Comparison of ENCODE assay signal across 33 cellular contexts in the genomic region with DNA sequence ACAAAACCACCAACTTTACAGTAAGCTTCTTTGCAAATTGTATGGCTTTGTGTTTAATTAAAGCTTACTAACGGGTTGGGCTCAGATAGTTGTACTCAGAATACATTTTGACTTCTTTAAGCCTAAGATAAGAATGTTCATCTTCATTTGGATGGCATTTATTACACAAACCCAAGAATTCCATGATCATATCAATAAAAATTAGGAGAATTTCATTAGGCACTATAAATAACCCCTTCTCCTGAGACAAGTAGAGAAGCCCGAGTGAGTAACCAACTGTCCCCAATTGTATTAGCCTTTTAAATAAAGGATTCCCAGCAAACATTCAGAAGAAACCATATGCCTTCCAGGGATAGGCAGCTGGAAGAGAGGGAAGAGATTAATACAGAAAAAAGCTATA.
"Had no signal": no experiment of that assay in that cellular context is flagged by ENCODE, and none has a peak within 500 bp of the region (broad histone marks: within the 10 kb centered on the region; RNA-seq: fewer than 3 reads in every experiment).

No MANE protein-coding gene starts in this region.

- H3K9ac ChIP-seq: parathyroid adenoma had no signal

- H3K36me3 ChIP-seq: neutrophil, right lobe of liver, sigmoid colon, spleen, suprapubic skin, tibial artery, transverse colon, upper lobe of right lung, uterus had no signal

- H3K27ac Mint-ChIP-seq: naive thymus-derived CD8-positive, alpha-beta T cell; natural killer cell treated with Interleukin-12 subunit alpha and Interleukin-12 subunit beta and Interleukin-15 and Interleukin-18, amount 100 ng/mL, for 72 hours; nephron progenitor cell; progenitor cell of endocrine pancreas; stimulated activated memory B cell treated with anti-CD40 and anti-IgM and Interleukin-4, amounts not matched to agents 10 μg/mL and 1 μg/mL and 100 μg/mL, for 72 hours; stimulated activated naive CD8-positive, alpha-beta T cell treated with anti-CD3 and anti-CD28 coated beads, Interleukin-15, amount 100 ng/mL, for 72 hours; type B pancreatic cell had no signal

- DNase-seq: naive thymus-derived CD8-positive, alpha-beta T cell; nephron progenitor cell; nucleus accumbens; posterior cingulate gyrus; psoas muscle; right cardiac atrium; right lobe of liver; sigmoid colon; spleen; stimulated activated CD4-positive, alpha-beta T cell treated with anti-CD3 and anti-CD28 coated beads, Interleukin-12 subunit alpha, Interleukin-12 subunit beta, amount 100 ng/mL, for 4 hours; stimulated activated CD4-positive, alpha-beta T cell treated with anti-CD3 and anti-CD28 coated beads, Interleukin-1b, Interleukin-23, amount 100 ng/mL, for 48 hours; stimulated activated CD4-positive, alpha-beta T cell treated with anti-CD3 and anti-CD28 coated beads, Interleukin-4, amount 100 ng/mL, for 1 hour; stimulated activated CD4-positive, alpha-beta T cell treated with anti-CD3 and anti-CD28 coated beads, Interleukin-4, amount 100 ng/mL, for 4 hours; stimulated activated CD8-positive, alpha-beta memory T cell treated with anti-CD3 and anti-CD28 coated beads, Interleukin-4, amount 100 ng/mL, for 48 hours; stimulated activated naive CD4-positive, alpha-beta T cell; stimulated activated naive CD8-positive, alpha-beta T cell treated with anti-CD3 and anti-CD28 coated beads, Interleukin-15, amount 100 ng/mL, for 72 hours; stimulated activated naive CD8-positive, alpha-beta T cell treated with anti-CD3 and anti-CD28 coated beads, Interleukin-15, Interleukin-2, amounts not matched to agents 100 U/mL and 50 U/mL, for 24 hours; substantia nigra; testis; tibial artery; transverse colon; upper lobe of right lung; uterus had no signal

- H3K9me3 Mint-ChIP-seq: naive thymus-derived CD8-positive, alpha-beta T cell; neural crest cell; stimulated activated naive CD8-positive, alpha-beta T cell treated with anti-CD3 and anti-CD28 coated beads, Interleukin-15, amount 100 ng/mL, for 72 hours; type B pancreatic cell had no signal

- H2AFZ ChIP-seq: parathyroid adenoma had no signal

- H3K4me2 ChIP-seq: smooth muscle cell had no signal

- H3K4me3 ChIP-seq: psoas muscle, right lobe of liver, sigmoid colon, skin epidermis, smooth muscle cell, spleen, suprapubic skin, testis, tibial artery, transverse colon, upper lobe of right lung, uterus had no signal

- H3K27me3 Mint-ChIP-seq: natural killer cell treated with Interleukin-12 subunit alpha and Interleukin-12 subunit beta and Interleukin-15 and Interleukin-18, amount 100 ng/mL, for 72 hours; progenitor cell of endocrine pancreas; stimulated activated memory B cell treated with anti-CD40 and anti-IgM and Interleukin-4, amounts not matched to agents 10 μg/mL and 1 μg/mL and 100 μg/mL, for 72 hours; stimulated activated naive CD8-positive, alpha-beta T cell treated with anti-CD3 and anti-CD28 coated beads, Interleukin-15, amount 100 ng/mL, for 72 hours; type B pancreatic cell had no signal

- H3K27ac ChIP-seq: parathyroid adenoma, psoas muscle, right lobe of liver, sigmoid colon, skin epidermis, spleen, suprapubic skin, testis, tibial artery, transverse colon, upper lobe of right lung, uterus had no signal

- H3K27me3 ChIP-seq: neutrophil, right lobe of liver, sigmoid colon, spleen, testis, tibial artery, transverse colon, upper lobe of right lung, uterus had no signal

- H3K4me1 Mint-ChIP-seq: naive thymus-derived CD8-positive, alpha-beta T cell; stimulated activated memory B cell treated with anti-CD40 and anti-IgM and Interleukin-4, amounts not matched to agents 10 μg/mL and 1 μg/mL and 100 μg/mL, for 72 hours; stimulated activated naive CD8-positive, alpha-beta T cell treated with anti-CD3 and anti-CD28 coated beads, Interleukin-15, amount 100 ng/mL, for 72 hours had no signal

- H3K4me1 ChIP-seq: parathyroid adenoma, psoas muscle, sigmoid colon, spleen, suprapubic skin, testis, tibial artery, upper lobe of right lung, uterus had no signal

- H3K36me3 Mint-ChIP-seq: naive thymus-derived CD8-positive, alpha-beta T cell; natural killer cell treated with Interleukin-12 subunit alpha and Interleukin-12 subunit beta and Interleukin-15 and Interleukin-18, amount 100 ng/mL, for 72 hours; stimulated activated memory B cell treated with anti-CD40 and anti-IgM and Interleukin-4, amounts not matched to agents 10 μg/mL and 1 μg/mL and 100 μg/mL, for 72 hours; type B pancreatic cell had no signal

- ATAC-seq: naive thymus-derived CD8-positive, alpha-beta T cell; natural killer cell treated with Interleukin-12 subunit alpha and Interleukin-12 subunit beta and Interleukin-15 and Interleukin-18, amount 100 ng/mL, for 72 hours; psoas muscle; right cardiac atrium; right lobe of liver; stimulated activated memory B cell treated with anti-CD40 and anti-IgM and Interleukin-4, amounts not matched to agents 10 μg/mL and 1 μg/mL and 100 μg/mL, for 72 hours; stimulated activated naive CD8-positive, alpha-beta T cell treated with anti-CD3 and anti-CD28 coated beads, Interleukin-15, amount 100 ng/mL, for 72 hours; stimulated activated naive CD8-positive, alpha-beta T cell treated with anti-CD3 and anti-CD28 coated beads, Interleukin-15, Interleukin-2, amounts not matched to agents 100 U/mL and 50 U/mL, for 24 hours; upper lobe of right lung had no signal

- H3K9me3 ChIP-seq: neutrophil, psoas muscle, right lobe of liver, sigmoid colon, spleen, suprapubic skin, testis, tibial artery, transverse colon, upper lobe of right lung, uterus had no signal

- H3K4me3 Mint-ChIP-seq: naive thymus-derived CD8-positive, alpha-beta T cell; natural killer cell treated with Interleukin-12 subunit alpha and Interleukin-12 subunit beta and Interleukin-15 and Interleukin-18, amount 100 ng/mL, for 72 hours; nephron progenitor cell; neural crest cell; stimulated activated memory B cell treated with anti-CD40 and anti-IgM and Interleukin-4, amounts not matched to agents 10 μg/mL and 1 μg/mL and 100 μg/mL, for 72 hours; stimulated activated naive CD8-positive, alpha-beta T cell treated with anti-CD3 and anti-CD28 coated beads, Interleukin-15, amount 100 ng/mL, for 72 hours; type B pancreatic cell had no signal

- H3K79me2 ChIP-seq: parathyroid adenoma had no signal
